In the genomic region with DNA sequence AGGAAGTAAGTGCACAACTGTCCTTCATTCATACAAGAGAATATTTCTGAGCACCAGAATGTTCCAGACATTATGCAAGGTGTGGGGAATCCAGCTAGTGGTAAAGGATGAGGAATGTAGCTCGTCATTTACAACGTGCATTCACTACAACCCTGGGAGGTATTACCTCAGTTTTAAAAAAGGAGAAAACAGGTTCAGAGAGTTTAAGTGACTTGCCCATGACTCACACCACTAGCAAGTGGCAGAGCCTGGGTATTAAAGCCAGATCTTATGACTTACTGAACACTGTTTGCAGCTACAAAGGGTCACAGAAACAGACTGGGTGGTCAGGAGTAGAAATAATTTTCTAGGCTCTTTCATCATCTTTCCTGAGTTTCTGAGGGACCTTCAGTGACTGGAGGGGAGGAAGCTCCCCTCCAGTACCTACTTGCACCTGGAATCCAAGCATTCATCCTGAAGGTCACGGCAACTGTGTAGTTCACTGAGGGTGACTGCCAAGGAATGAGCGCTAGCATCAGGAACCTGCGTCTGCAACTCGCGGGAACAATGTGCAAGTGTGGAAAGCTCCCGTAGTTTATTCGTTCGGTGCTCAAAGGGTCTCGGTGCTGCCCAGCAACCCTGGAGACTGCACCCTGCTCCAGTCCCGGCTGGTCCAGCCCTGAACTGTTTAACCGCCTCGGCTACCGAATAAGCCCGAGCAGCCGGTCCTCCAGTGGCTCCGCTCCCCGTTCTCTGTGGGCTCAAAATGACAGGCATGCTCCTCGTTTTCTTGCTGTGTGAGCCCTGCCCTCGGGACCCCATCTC, we compare ENCODE assay signal across 8 cellular contexts. TPM values are rescaled to one million over a fixed set of nuclear protein-coding genes. Genes with fewer than 3 reads are reported as not detected.
DNase-seq lines count a peak whose midpoint lies in the region; ATAC-seq and TF ChIP-seq lines count a peak whose summit lies in the region.

No MANE protein-coding gene starts in this region.

- BruUV-seq in mammary epithelial cell (replicated peaks; lab: Mats Ljungman, UMichigan), result TSS peak; percentile 47

- peak overlapping the region; percentile 84 for H2AFZ ChIP-seq in GM23338
- peak overlapping the region; percentile 83 for H2AFZ ChIP-seq in mammary epithelial cell (ENCODE audit: low read depth, low read length)

- intact Hi-C loops in mammary epithelial cell (cut with micrococcal nuclease), result loop anchor here (1.0 to 2.0 kb wide), 3 partner anchors 139 to 220 kb away; a partner anchor contains a TSS

- H3K36me3 Mint-ChIP-seq in GM23338 (ENCODE audit: low read depth), result peaks cover 20% of the 10 kb centered on the region

- dilution Hi-C loops in mammary epithelial cell (cut with HindIII; ENCODE audit: low sequenced_read_pairs), result no loop called here

- no peaks in the 10 kb centered on the region for H3K27me3 Mint-ChIP-seq in GM23338 (ENCODE audit: insufficient read depth, low read depth, poor library complexity)

- no peak for TF ChIP-seq CTCF in GM23338 (conservative IDR thresholded peaks at IDR 0.05; ENCODE audit: low read depth in 2 of 2)
- no peak for TF ChIP-seq CTCF in mammary epithelial cell (conservative IDR thresholded peaks at IDR 0.05 in 1 of 2, IDR thresholded peaks at IDR 0.05 in 1 of 2; ENCODE audit: extremely low read depth in 1 of 2, insufficient read depth in 1 of 2, low read depth in 1 of 2, low read length in 2 of 2)

- H3K79me2 ChIP-seq in GM23338 (replicated peaks; ENCODE audit: insufficient read depth) (peaks cover 11% of the 10 kb centered on the region), mammary epithelial cell (ENCODE audit: insufficient read depth, low read length) (peaks cover 26% of the 10 kb centered on the region)

- ATAC-seq in GM23338, result no peak

- H3K9ac ChIP-seq in mammary epithelial cell (ENCODE audit: insufficient read depth, low read length), result peak overlapping the region; percentile 99

- 0 out of 2 replicates have a peak, but pooled peaks cover 5% of the 10 kb centered on the region for H4K20me1 ChIP-seq in GM23338 (replicated peaks; ENCODE audit: insufficient read depth)
- no peaks in the 10 kb centered on the region for H4K20me1 ChIP-seq in mammary epithelial cell (ENCODE audit: insufficient read depth, low read length)

- no peak overlapping the region for H3K27ac ChIP-seq in GM23338 (ENCODE audit: low read depth)
- H3K27ac ChIP-seq in mammary epithelial cell (ENCODE audit: insufficient read depth, low read depth, low read length), result peak overlapping the region; percentile 90

- H3K4me3 ChIP-seq in GM23338, result peak overlapping the region; percentile 81
- H3K4me3 ChIP-seq in MG63, result peak overlapping the region; percentile 90
- H3K4me3 ChIP-seq in mammary epithelial cell (replicated peaks in 1 of 3; ENCODE audit: insufficient read depth in 1 of 3, low read depth in 2 of 3, low read length in 3 of 3), result peak overlapping the region; percentile 56 to 90 (median 70)

- no peaks in the 10 kb centered on the region for H3F3A ChIP-seq in GM23338 (replicated peaks; ENCODE audit: low read depth)

- H3K36me3 ChIP-seq in GM23338 (ENCODE audit: insufficient read depth) (peaks cover 12% of the 10 kb centered on the region), MG63 (peaks cover 42% of the 10 kb centered on the region), mammary epithelial cell (ENCODE audit: insufficient read depth, low read length) (peaks cover 4% of the 10 kb centered on the region)

- H3K9me3 ChIP-seq in MG63, result no peaks in the 10 kb centered on the region
- no peaks in the 10 kb centered on the region for H3K9me3 ChIP-seq in mammary epithelial cell (replicated peaks; ENCODE audit: insufficient read depth, low read length)

- peak; percentile 46 for DNase-seq in GM03348 (ENCODE audit: low spot score)
- DNase-seq in GM23338 (ENCODE audit: low spot score), result peak; percentile 25
- DNase-seq in MG63, result peak; percentile 53
- DNase-seq in mammary epithelial cell, result peak; percentile 96
- DNase-seq in left kidney (ENCODE audit: low read depth, low spot score), result peak; percentile 53
- peak; percentile 26 for DNase-seq in superior temporal gyrus (ENCODE audit: extremely low spot score)
- no peak for DNase-seq in occipital lobe (lab: John Stamatoyannopoulos, UW)
- no peak for DNase-seq in central memory CD4-positive, alpha-beta T cell

- H3K27me3 ChIP-seq in GM23338 (ENCODE audit: insufficient read depth), result no peaks in the 10 kb centered on the region
- H3K27me3 ChIP-seq in MG63, result no peaks in the 10 kb centered on the region
- no peaks in the 10 kb centered on the region for H3K27me3 ChIP-seq in mammary epithelial cell (ENCODE audit: insufficient read depth, low read length)

- H3K9me3 Mint-ChIP-seq in GM23338, result no peaks in the 10 kb centered on the region

- CTCF ChIA-PET in mammary epithelial cell (lab: Charles Lee; ENCODE audit: low non-redundant PET), result no interaction called here

- H3K9me2 ChIP-seq in GM23338 (ENCODE audit: insufficient read depth), result no peaks in the 10 kb centered on the region

- H3K4me2 ChIP-seq in GM23338, result peak overlapping the region; percentile 81
- peak overlapping the region; percentile 78 for H3K4me2 ChIP-seq in mammary epithelial cell (ENCODE audit: insufficient read depth, low read depth, low read length)

- H3K4me1 ChIP-seq in GM23338 (ENCODE audit: insufficient read depth), result peaks cover 10% of the 10 kb centered on the region
- H3K4me1 ChIP-seq in mammary epithelial cell (ENCODE audit: insufficient read depth, low read length), result peaks cover 23% of the 10 kb centered on the region

- in situ Hi-C loops in mammary epithelial cell (cut with MboI; ENCODE audit: low sequenced_read_pairs in 2 of 2), result loop anchor here (25.0 kb wide), 2 partner anchors 191 to 216 kb away; a partner anchor contains a TSS

- WGBS in mammary epithelial cell (ENCODE audit: low coverage, missing lambda C conversion rate), result 2% methylated on average over 10 of the region's 21 CpGs

- no peaks in the 10 kb centered on the region for H3K4me1 Mint-ChIP-seq in GM23338

- no peak overlapping the region for H3K4me3 Mint-ChIP-seq in GM23338

- no peak overlapping the region for H3K27ac Mint-ChIP-seq in GM23338

TF ChIP-seq in GM23338, 12 proteins besides CTCF, POLR2A, EP300 and RAD21:
- no peak for TF ChIP-seq STAT1 (IDR thresholded peaks at IDR 0.05; ENCODE audit: unreplicated experiment)
- no peak for TF ChIP-seq POLR2AphosphoS5 (IDR thresholded peaks at IDR 0.05; ENCODE audit: low read depth)
- no peak for TF ChIP-seq EZH2 (IDR thresholded peaks at IDR 0.05; ENCODE audit: low read depth, unreplicated experiment)
- no peak for TF ChIP-seq CREB1 (CRISPR knock-in tag; IDR thresholded peaks at IDR 0.05; ENCODE audit: low read depth)

RNA-seq across cellular contexts. Expression of a gene that starts 0.6 kb away (rescaled TPM):
- total RNA-seq in GM23338 (2014; rRNA removed; shearing (Covaris generic)), result 1.7 and 1.9 TPM in 2 replicates
- polyA plus RNA-seq in GM23338 (2016; fragmentation: Nextera tagmentation; extraction: Ambion mirVana), result 1.6 and 2.1 TPM in 2 replicates
- total RNA-seq in MG63 (2014; rRNA removed; shearing (Covaris generic); ENCODE audit: low replicate concordance), result 1.2 and 3.3 TPM in 2 replicates
- 1 to 10 TPM; 1.2 to 1.9 TPM for total RNA-seq in mammary epithelial cell
- polyA plus RNA-seq in mammary epithelial cell, result 1.0 TPM
- polyA minus RNA-seq in mammary epithelial cell, result not detected
- 5.9 TPM for total RNA-seq in occipital lobe

RNA-seq across cellular contexts. Expression of a gene that starts 0.7 kb away (rescaled TPM):
- 40.3 and 41.2 TPM in 2 replicates for total RNA-seq in GM23338 (2014; rRNA removed; shearing (Covaris generic))
- 20.8 and 23.7 TPM in 2 replicates for polyA plus RNA-seq in GM23338 (2016; fragmentation: Nextera tagmentation; extraction: Ambion mirVana)
- total RNA-seq in MG63 (2014; rRNA removed; shearing (Covaris generic); ENCODE audit: low replicate concordance), result 34.2 and 49.6 TPM in 2 replicates
- total RNA-seq in mammary epithelial cell, result 10 to 100 TPM; 42.9 to 46.8 TPM
- 64.0 TPM for polyA plus RNA-seq in mammary epithelial cell
- 75.2 TPM for polyA minus RNA-seq in mammary epithelial cell
- 29.6 TPM for total RNA-seq in occipital lobe

RNA-seq across cellular contexts. Expression of a gene that starts 35.2 kb away (rescaled TPM):
- 16.5 and 17.7 TPM in 2 replicates for total RNA-seq in GM23338 (2014; rRNA removed; shearing (Covaris generic))
- 13.5 and 13.7 TPM in 2 replicates for polyA plus RNA-seq in GM23338 (2016; fragmentation: Nextera tagmentation; extraction: Ambion mirVana)
- total RNA-seq in MG63 (2014; rRNA removed; shearing (Covaris generic); ENCODE audit: low replicate concordance), result 11.3 and 14.7 TPM in 2 replicates
- 10 to 100 TPM; 31.2 to 46.2 TPM for total RNA-seq in mammary epithelial cell
- 28.8 TPM for polyA plus RNA-seq in mammary epithelial cell
- 13.9 TPM for polyA minus RNA-seq in mammary epithelial cell
- 26.0 TPM for total RNA-seq in occipital lobe

RNA-seq across cellular contexts. Expression of a gene that starts 35.5 kb away (rescaled TPM):
- total RNA-seq in GM23338 (2014; rRNA removed; shearing (Covaris generic)), result 19.0 and 24.3 TPM in 2 replicates
- polyA plus RNA-seq in GM23338 (2016; fragmentation: Nextera tagmentation; extraction: Ambion mirVana) (25.2 and 29.2 TPM in 2 replicates), mammary epithelial cell (10.9 TPM)
- 27.1 and 37.8 TPM in 2 replicates for total RNA-seq in MG63 (2014; rRNA removed; shearing (Covaris generic); ENCODE audit: low replicate concordance)
- total RNA-seq in mammary epithelial cell (10 to 100 TPM; 23.8 to 26.1 TPM), occipital lobe (30.4 TPM)
- polyA minus RNA-seq in mammary epithelial cell, result 5.4 TPM

RNA-seq across cellular contexts. Expression of a gene that starts 45.3 kb away (rescaled TPM):
- 26.5 and 38.4 TPM in 2 replicates for total RNA-seq in GM23338 (2014; rRNA removed; shearing (Covaris generic))
- polyA plus RNA-seq in GM23338 (2016; fragmentation: Nextera tagmentation; extraction: Ambion mirVana), result 21.8 and 26.0 TPM in 2 replicates
- 31.4 and 50.2 TPM in 2 replicates for total RNA-seq in MG63 (2014; rRNA removed; shearing (Covaris generic); ENCODE audit: low replicate concordance)
- total RNA-seq in mammary epithelial cell, result 10 to 100 TPM; 13.7 to 17.2 TPM
- 8.6 TPM for polyA plus RNA-seq in mammary epithelial cell
- polyA minus RNA-seq in mammary epithelial cell, result 11.6 TPM
- total RNA-seq in occipital lobe, result 55.8 TPM

Comparison
In these comparisons a context has a peak if more than half of its experiments do, and no peak if none do; other contexts are left out.
1. DNase-seq: peak in GM03348 (single experiment), GM23338 (single experiment), MG63 (single experiment), mammary epithelial cell (single experiment), left kidney (single experiment) and superior temporal gyrus (single experiment); none in occipital lobe (single experiment) and central memory CD4-positive, alpha-beta T cell (single experiment).
2. Peak in every context shown above with its lines, with median percentiles within 50 percentile points of each other: H3K4me3 ChIP-seq.